8 cellular contexts compared by ENCODE assay signal in the genomic region with DNA sequence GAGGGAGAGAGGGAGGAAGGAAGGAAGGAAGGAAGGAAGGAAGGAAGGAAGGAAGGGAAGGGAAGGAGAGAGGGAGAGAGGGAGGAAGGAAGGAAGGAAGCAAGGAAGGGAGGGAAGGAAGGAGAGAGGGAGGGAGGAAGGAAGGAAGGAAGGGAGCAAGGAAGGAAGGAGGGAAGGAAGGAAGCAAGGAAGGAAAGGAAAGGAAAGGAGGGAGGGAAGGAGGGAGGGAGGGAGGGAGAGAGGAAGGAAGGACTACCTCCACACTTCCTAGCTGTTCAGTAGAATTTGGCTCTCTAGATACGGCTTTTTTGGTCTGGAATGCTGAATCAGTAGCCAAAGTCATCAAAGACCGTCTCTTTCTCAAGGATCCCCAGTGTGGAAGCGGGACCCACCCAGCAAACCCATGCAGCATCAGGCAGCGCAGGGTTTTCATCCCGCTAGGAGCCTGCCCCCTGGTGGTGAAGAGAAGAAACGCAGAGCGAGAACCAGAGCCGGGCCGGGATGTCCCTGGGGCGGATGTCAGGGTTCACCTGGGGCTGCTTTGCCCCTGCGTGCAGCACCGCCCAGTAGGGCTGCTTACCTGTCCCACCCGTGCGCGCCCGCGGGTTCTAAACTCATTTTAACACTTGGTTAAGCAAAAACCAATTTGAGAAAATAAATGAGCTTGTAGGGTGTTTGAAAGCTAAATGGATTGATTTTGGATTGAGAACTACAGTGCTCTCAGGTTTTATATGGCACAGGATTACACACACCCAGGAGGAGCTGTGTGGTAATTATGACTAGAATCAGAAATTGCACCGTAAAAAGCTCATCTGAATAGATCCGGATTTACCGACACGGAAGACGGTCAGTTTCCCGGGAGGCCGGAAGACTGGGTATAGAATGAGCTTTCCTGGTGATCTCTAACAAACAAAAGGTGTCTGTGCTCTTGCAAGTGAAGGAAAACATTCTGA. TPM values are rescaled to one million over a fixed set of nuclear protein-coding genes. Genes with fewer than 3 reads are reported as not detected.
DNase-seq lines count a peak whose midpoint lies in the region; ATAC-seq and TF ChIP-seq lines count a peak whose summit lies in the region.

No MANE protein-coding gene starts in this region.

- H3K4me2 ChIP-seq in KMS-11 = no peak overlapping the region

- H3K9me3 ChIP-seq in iPS DF 6.9 (ENCODE audit: control insufficient read depth, insufficient read depth, low read length) = no peaks in the 10 kb centered on the region

- H3K4me3 ChIP-seq in KMS-11 (IDR thresholded peaks at IDR 0.05; ENCODE audit: insufficient read depth, low read depth, low read length) = no peak overlapping the region
- no peak overlapping the region for H3K4me3 ChIP-seq in iPS DF 6.9 (ENCODE audit: low read length)

- ATAC-seq in GM18511 (IDR thresholded peaks at IDR 0.05; ENCODE audit: unreplicated experiment) = peak; percentile 79

- WGBS in iPS DF 6.9 (ENCODE audit: insufficient coverage, insufficient read length) = no CpG with 5 or more reads among the region's 24 CpGs

- no peaks in the 10 kb centered on the region for H3K4me1 ChIP-seq in KMS-11 (ENCODE audit: low read depth, poor library complexity, severe bottlenecking)
- H3K4me1 ChIP-seq in iPS DF 6.9 (ENCODE audit: control insufficient read depth, insufficient read depth, low read length) = peaks cover 6% of the 10 kb centered on the region

- peak; percentile 89 for TF ChIP-seq CTCF in KMS-11 (conservative IDR thresholded peaks at IDR 0.05; ENCODE audit: low read depth, low read length)

- no peak overlapping the region for H3K9ac ChIP-seq in KMS-11

- peak; percentile 78 for DNase-seq in AG08396 (ENCODE audit: low spot score)
- peak; percentile 42 to 73 (median 61) for DNase-seq in T-helper 1 cell
- DNase-seq in anterior cingulate cortex (lab: John Stamatoyannopoulos, UW) = peak in 45 of 58 donors; percentile 4 to 77 (median 34)
- peak; percentile 58 for DNase-seq in iPS DF 6.9 (ENCODE audit: low read depth, low spot score)
- peak; percentile 62 to 80 (median 66) for DNase-seq in stimulated activated CD4-positive, alpha-beta T cell treated with anti-CD3 and anti-CD28 coated beads, Interleukin-12 subunit alpha, Interleukin-12 subunit beta, amount 100 ng/mL, for 48 hours (ENCODE audit: low read depth in 2 of 3, low spot score in 1 of 3)
- no peak for DNase-seq in mesenteric fat pad (ENCODE audit: low spot score)

- H2AFZ ChIP-seq in KMS-11 (ENCODE audit: low read depth) = peak overlapping the region; percentile 31; the same call in 1 of the 2 replicates

- H3K27me3 ChIP-seq in KMS-11 (ENCODE audit: insufficient read depth, low read depth) (no peaks in the 10 kb centered on the region), iPS DF 6.9 (ENCODE audit: control insufficient read depth, insufficient read depth, low read length) (no peaks in the 10 kb centered on the region)

- no peaks in the 10 kb centered on the region for H3K79me2 ChIP-seq in KMS-11 (ENCODE audit: insufficient read depth, low read depth)

- H3K36me3 ChIP-seq in KMS-11 (ENCODE audit: insufficient read depth) = no peaks in the 10 kb centered on the region
- H3K36me3 ChIP-seq in iPS DF 6.9 (ENCODE audit: control insufficient read depth, insufficient read depth, low read length) = no peaks in the 10 kb centered on the region

- no peaks in the 10 kb centered on the region for H4K20me1 ChIP-seq in KMS-11 (ENCODE audit: insufficient read depth)

- H3K27ac ChIP-seq in KMS-11 (no peak overlapping the region), iPS DF 6.9 (ENCODE audit: low read length) (no peak overlapping the region)

RNA-seq across cellular contexts. Expression of gene ARL4C, which starts 48.1 kb away (rescaled TPM):
- total RNA-seq in mesenteric fat pad = 17.4 TPM
